ENCODE assay signal across 2 cellular contexts in genomic region chr4:139015269-139015947, GRCh38.
TF ChIP-seq lines count a peak whose summit lies in the region.

A gene with protein sequence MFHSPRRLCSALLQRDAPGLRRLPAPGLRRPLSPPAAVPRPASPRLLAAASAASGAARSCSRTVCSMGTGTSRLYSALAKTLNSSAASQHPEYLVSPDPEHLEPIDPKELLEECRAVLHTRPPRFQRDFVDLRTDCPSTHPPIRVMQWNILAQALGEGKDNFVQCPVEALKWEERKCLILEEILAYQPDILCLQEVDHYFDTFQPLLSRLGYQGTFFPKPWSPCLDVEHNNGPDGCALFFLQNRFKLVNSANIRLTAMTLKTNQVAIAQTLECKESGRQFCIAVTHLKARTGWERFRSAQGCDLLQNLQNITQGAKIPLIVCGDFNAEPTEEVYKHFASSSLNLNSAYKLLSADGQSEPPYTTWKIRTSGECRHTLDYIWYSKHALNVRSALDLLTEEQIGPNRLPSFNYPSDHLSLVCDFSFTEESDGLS (plus strand): TSS chr4:139015781. CDS start chr4:139015982, 201 bp downstream.

TF ChIP-seq in A549, 52 proteins besides CTCF, POLR2A, EP300 and RAD21:
- peak; percentile 72 for TF ChIP-seq REST (IDR thresholded peaks at IDR 0.05)
- TF ChIP-seq CHD2 (IDR thresholded peaks at IDR 0.05; ENCODE audit: low read length, partially characterized antibody), result peak; percentile 66
- TF ChIP-seq CEBPB (IDR thresholded peaks at IDR 0.05), result peak in 1 of 2 experiments; percentile 4; a peak in 1 of 4 replicates
- TF ChIP-seq, protein P1, sequence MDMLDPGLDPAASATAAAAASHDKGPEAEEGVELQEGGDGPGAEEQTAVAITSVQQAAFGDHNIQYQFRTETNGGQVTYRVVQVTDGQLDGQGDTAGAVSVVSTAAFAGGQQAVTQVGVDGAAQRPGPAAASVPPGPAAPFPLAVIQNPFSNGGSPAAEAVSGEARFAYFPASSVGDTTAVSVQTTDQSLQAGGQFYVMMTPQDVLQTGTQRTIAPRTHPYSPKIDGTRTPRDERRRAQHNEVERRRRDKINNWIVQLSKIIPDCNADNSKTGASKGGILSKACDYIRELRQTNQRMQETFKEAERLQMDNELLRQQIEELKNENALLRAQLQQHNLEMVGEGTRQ (IDR thresholded peaks at IDR 0.05), result peak; percentile 63
- no peak for TF ChIP-seq FOSB (CRISPR knock-in tag; IDR thresholded peaks at IDR 0.05)
- peak in 1 of 2 experiments; percentile 84; a peak in 3 of 5 replicates for TF ChIP-seq JUN (IDR thresholded peaks at IDR 0.05)
- TF ChIP-seq POLR2AphosphoS2 (conservative IDR thresholded peaks at IDR 0.05; ENCODE audit: low read length), result no peak
- TF ChIP-seq MAX (IDR thresholded peaks at IDR 0.05), result peak; percentile 93
- TF ChIP-seq BHLHE40 (IDR thresholded peaks at IDR 0.05; ENCODE audit: low read depth, low read length), result peak; percentile 72
- TF ChIP-seq BCL3 (IDR thresholded peaks at IDR 0.05), result peak; percentile 75; the same call in 1 of the 3 replicates
- peak; percentile 74 for TF ChIP-seq GATA3 (IDR thresholded peaks at IDR 0.05; ENCODE audit: borderline replicate concordance)

TF ChIP-seq in K562, 482 proteins besides CTCF, POLR2A, EP300 and RAD21 (continued from another document and continues in another):
- TF ChIP-seq TCF3 (CRISPR knock-in tag; IDR thresholded peaks at IDR 0.05) (peak; percentile 4; the same call in 1 of the 2 replicates), PRMT5 (CRISPR knock-in tag; IDR thresholded peaks at IDR 0.05) (no peak), ZFX (CRISPR knock-in tag; IDR thresholded peaks at IDR 0.05) (peak; percentile 56), GABPA (tag; conservative IDR thresholded peaks at IDR 0.05; ENCODE audit: low read depth) (peak; percentile 29; the same call in 1 of the 2 replicates), HOXB6 (CRISPR knock-in tag; IDR thresholded peaks at IDR 0.05; ENCODE audit: borderline replicate concordance) (no peak), FUS (optimal IDR thresholded peaks at IDR 0.05; ENCODE audit: low read depth, low read length) (peak; percentile 75), TEAD4 (IDR thresholded peaks at IDR 0.05; ENCODE audit: low read length) (peak; percentile 13; the same call in 1 of the 2 replicates), TEAD4 (CRISPR knock-in tag; IDR thresholded peaks at IDR 0.05; ENCODE audit: borderline replicate concordance) (no peak), TAF7 (tag; IDR thresholded peaks at IDR 0.05) (peak; percentile 72), MAX (CRISPR knock-in tag; IDR thresholded peaks at IDR 0.05) (peak; percentile 93), ZNF263 (CRISPR knock-in tag; IDR thresholded peaks at IDR 0.05; ENCODE audit: borderline replicate concordance) (0 out of 2 replicates have a peak, but pooled peaks have one; percentile 12), HMGN3 (IDR thresholded peaks at IDR 0.05; ENCODE audit: borderline replicate concordance, extremely low read depth, insufficient read length, low read depth, low read length) (peak; percentile 92), GABPB1 (CRISPR knock-in tag; IDR thresholded peaks at IDR 0.05) (peak; percentile 75; the same call in 1 of the 2 replicates), NFIX (CRISPR knock-in tag; IDR thresholded peaks at IDR 0.05; ENCODE audit: low read depth) (no peak), CCNT2 (IDR thresholded peaks at IDR 0.05; ENCODE audit: borderline replicate concordance, extremely low read depth, insufficient read length, low read depth, low read length) (peak; percentile 64), RB1 (IDR thresholded peaks at IDR 0.05; ENCODE audit: low read depth) (peak; percentile 65; the same call in 1 of the 2 replicates), JUN (IDR thresholded peaks at IDR 0.05; ENCODE audit: borderline replicate concordance, low read depth, low read length) (peak; percentile 62; the same call in 1 of the 2 replicates), JUN (CRISPR knock-in tag; IDR thresholded peaks at IDR 0.05; ENCODE audit: borderline replicate concordance) (no peak), TSC22D4 (tag; IDR thresholded peaks at IDR 0.05) (no peak), SMAD4 (CRISPR knock-in tag; conservative IDR thresholded peaks at IDR 0.05) (peak; percentile 87), ZFP36 (IDR thresholded peaks at IDR 0.05; ENCODE audit: low read depth, low read length, partially characterized antibody) (peak; percentile 3), U2AF1 (optimal IDR thresholded peaks at IDR 0.05; ENCODE audit: low read depth, low read length) (peak; percentile 55), PKNOX1 (IDR thresholded peaks at IDR 0.05) (peak; percentile 82), E2F6 (IDR thresholded peaks at IDR 0.05; ENCODE audit: borderline replicate concordance in 1 of 2, extremely low read depth in 1 of 2, insufficient read depth in 1 of 2, insufficient read length in 1 of 2, low read depth in 1 of 2, low read length in 1 of 2, poor library complexity in 1 of 2, severe bottlenecking in 1 of 2) (peak; percentile 76 to 77), ZBED1 (IDR thresholded peaks at IDR 0.05) (0 out of 2 replicates have a peak, but pooled peaks have one; percentile 61), ILK (tag; IDR thresholded peaks at IDR 0.05; ENCODE audit: borderline replicate concordance, low read depth) (no peak), POLR2AphosphoS5 (IDR thresholded peaks at IDR 0.05; ENCODE audit: control insufficient read depth, insufficient read depth, low read depth, low read length) (peak; percentile 89), MBD2 (IDR thresholded peaks at IDR 0.05; ENCODE audit: borderline replicate concordance, low read depth) (peak; percentile 93)
- TF ChIP-seq, protein P2, sequence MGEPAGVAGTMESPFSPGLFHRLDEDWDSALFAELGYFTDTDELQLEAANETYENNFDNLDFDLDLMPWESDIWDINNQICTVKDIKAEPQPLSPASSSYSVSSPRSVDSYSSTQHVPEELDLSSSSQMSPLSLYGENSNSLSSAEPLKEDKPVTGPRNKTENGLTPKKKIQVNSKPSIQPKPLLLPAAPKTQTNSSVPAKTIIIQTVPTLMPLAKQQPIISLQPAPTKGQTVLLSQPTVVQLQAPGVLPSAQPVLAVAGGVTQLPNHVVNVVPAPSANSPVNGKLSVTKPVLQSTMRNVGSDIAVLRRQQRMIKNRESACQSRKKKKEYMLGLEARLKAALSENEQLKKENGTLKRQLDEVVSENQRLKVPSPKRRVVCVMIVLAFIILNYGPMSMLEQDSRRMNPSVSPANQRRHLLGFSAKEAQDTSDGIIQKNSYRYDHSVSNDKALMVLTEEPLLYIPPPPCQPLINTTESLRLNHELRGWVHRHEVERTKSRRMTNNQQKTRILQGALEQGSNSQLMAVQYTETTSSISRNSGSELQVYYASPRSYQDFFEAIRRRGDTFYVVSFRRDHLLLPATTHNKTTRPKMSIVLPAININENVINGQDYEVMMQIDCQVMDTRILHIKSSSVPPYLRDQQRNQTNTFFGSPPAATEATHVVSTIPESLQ (CRISPR knock-in tag; IDR thresholded peaks at IDR 0.05), result 0 out of 2 replicates have a peak, but pooled peaks have one; percentile 13
- TF ChIP-seq, protein P3, sequence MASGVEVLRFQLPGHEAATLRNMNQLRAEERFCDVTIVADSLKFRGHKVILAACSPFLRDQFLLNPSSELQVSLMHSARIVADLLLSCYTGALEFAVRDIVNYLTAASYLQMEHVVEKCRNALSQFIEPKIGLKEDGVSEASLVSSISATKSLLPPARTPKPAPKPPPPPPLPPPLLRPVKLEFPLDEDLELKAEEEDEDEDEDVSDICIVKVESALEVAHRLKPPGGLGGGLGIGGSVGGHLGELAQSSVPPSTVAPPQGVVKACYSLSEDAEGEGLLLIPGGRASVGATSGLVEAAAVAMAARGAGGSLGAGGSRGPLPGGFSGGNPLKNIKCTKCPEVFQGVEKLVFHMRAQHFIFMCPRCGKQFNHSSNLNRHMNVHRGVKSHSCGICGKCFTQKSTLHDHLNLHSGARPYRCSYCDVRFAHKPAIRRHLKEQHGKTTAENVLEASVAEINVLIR (CRISPR knock-in tag; IDR thresholded peaks at IDR 0.05), result peak; percentile 9; the same call in 1 of the 2 replicates
- TF ChIP-seq, protein P4, sequence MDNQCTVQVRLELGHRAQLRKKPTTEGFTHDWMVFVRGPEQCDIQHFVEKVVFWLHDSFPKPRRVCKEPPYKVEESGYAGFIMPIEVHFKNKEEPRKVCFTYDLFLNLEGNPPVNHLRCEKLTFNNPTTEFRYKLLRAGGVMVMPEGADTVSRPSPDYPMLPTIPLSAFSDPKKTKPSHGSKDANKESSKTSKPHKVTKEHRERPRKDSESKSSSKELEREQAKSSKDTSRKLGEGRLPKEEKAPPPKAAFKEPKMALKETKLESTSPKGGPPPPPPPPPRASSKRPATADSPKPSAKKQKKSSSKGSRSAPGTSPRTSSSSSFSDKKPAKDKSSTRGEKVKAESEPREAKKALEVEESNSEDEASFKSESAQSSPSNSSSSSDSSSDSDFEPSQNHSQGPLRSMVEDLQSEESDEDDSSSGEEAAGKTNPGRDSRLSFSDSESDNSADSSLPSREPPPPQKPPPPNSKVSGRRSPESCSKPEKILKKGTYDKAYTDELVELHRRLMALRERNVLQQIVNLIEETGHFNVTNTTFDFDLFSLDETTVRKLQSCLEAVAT (IDR thresholded peaks at IDR 0.05), result no peak
- TF ChIP-seq, protein P5, sequence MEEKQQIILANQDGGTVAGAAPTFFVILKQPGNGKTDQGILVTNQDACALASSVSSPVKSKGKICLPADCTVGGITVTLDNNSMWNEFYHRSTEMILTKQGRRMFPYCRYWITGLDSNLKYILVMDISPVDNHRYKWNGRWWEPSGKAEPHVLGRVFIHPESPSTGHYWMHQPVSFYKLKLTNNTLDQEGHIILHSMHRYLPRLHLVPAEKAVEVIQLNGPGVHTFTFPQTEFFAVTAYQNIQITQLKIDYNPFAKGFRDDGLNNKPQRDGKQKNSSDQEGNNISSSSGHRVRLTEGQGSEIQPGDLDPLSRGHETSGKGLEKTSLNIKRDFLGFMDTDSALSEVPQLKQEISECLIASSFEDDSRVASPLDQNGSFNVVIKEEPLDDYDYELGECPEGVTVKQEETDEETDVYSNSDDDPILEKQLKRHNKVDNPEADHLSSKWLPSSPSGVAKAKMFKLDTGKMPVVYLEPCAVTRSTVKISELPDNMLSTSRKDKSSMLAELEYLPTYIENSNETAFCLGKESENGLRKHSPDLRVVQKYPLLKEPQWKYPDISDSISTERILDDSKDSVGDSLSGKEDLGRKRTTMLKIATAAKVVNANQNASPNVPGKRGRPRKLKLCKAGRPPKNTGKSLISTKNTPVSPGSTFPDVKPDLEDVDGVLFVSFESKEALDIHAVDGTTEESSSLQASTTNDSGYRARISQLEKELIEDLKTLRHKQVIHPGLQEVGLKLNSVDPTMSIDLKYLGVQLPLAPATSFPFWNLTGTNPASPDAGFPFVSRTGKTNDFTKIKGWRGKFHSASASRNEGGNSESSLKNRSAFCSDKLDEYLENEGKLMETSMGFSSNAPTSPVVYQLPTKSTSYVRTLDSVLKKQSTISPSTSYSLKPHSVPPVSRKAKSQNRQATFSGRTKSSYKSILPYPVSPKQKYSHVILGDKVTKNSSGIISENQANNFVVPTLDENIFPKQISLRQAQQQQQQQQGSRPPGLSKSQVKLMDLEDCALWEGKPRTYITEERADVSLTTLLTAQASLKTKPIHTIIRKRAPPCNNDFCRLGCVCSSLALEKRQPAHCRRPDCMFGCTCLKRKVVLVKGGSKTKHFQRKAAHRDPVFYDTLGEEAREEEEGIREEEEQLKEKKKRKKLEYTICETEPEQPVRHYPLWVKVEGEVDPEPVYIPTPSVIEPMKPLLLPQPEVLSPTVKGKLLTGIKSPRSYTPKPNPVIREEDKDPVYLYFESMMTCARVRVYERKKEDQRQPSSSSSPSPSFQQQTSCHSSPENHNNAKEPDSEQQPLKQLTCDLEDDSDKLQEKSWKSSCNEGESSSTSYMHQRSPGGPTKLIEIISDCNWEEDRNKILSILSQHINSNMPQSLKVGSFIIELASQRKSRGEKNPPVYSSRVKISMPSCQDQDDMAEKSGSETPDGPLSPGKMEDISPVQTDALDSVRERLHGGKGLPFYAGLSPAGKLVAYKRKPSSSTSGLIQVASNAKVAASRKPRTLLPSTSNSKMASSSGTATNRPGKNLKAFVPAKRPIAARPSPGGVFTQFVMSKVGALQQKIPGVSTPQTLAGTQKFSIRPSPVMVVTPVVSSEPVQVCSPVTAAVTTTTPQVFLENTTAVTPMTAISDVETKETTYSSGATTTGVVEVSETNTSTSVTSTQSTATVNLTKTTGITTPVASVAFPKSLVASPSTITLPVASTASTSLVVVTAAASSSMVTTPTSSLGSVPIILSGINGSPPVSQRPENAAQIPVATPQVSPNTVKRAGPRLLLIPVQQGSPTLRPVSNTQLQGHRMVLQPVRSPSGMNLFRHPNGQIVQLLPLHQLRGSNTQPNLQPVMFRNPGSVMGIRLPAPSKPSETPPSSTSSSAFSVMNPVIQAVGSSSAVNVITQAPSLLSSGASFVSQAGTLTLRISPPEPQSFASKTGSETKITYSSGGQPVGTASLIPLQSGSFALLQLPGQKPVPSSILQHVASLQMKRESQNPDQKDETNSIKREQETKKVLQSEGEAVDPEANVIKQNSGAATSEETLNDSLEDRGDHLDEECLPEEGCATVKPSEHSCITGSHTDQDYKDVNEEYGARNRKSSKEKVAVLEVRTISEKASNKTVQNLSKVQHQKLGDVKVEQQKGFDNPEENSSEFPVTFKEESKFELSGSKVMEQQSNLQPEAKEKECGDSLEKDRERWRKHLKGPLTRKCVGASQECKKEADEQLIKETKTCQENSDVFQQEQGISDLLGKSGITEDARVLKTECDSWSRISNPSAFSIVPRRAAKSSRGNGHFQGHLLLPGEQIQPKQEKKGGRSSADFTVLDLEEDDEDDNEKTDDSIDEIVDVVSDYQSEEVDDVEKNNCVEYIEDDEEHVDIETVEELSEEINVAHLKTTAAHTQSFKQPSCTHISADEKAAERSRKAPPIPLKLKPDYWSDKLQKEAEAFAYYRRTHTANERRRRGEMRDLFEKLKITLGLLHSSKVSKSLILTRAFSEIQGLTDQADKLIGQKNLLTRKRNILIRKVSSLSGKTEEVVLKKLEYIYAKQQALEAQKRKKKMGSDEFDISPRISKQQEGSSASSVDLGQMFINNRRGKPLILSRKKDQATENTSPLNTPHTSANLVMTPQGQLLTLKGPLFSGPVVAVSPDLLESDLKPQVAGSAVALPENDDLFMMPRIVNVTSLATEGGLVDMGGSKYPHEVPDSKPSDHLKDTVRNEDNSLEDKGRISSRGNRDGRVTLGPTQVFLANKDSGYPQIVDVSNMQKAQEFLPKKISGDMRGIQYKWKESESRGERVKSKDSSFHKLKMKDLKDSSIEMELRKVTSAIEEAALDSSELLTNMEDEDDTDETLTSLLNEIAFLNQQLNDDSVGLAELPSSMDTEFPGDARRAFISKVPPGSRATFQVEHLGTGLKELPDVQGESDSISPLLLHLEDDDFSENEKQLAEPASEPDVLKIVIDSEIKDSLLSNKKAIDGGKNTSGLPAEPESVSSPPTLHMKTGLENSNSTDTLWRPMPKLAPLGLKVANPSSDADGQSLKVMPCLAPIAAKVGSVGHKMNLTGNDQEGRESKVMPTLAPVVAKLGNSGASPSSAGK (IDR thresholded peaks at IDR 0.05), result peak; percentile 89
